In genomic region chr2:23330214-23330613, GRCh38 we compare ENCODE assay signal across 13 cellular contexts. TPM values are rescaled to one million over a fixed set of nuclear protein-coding genes. Genes with fewer than 3 reads are reported as not detected.
A peak's percentile ranks its signal among the peaks of the same experiment; 100 is the strongest.
DNase-seq lines count a peak whose midpoint lies in the region; ATAC-seq, FAIRE-seq and TF ChIP-seq lines count a peak whose summit lies in the region.
"Had no signal": no experiment of that assay in that cellular context is flagged by ENCODE, and none has a peak within 500 bp of the region (broad histone marks: within the 10 kb centered on the region; RNA-seq: fewer than 3 reads in every experiment).

No MANE protein-coding gene starts in this region.

- no peaks in the 10 kb centered on the region for H3K9me3 ChIP-seq in BE2C
- H3K9me3 ChIP-seq: ascending aorta had no signal

- intact Hi-C loops in sciatic nerve (cut with DNase I): no loop called here

- H3K36me3 ChIP-seq in BE2C: no peaks in the 10 kb centered on the region
- H3K36me3 ChIP-seq: ascending aorta had no signal

- H3K4me1 ChIP-seq in BE2C: no peaks in the 10 kb centered on the region
- H3K4me1 ChIP-seq: ascending aorta, parathyroid adenoma had no signal

- TF ChIP-seq CTCF in BE2C (IDR thresholded peaks at IDR 0.05; ENCODE audit: low read depth, low read length) (peak; percentile 44), RWPE1 (conservative IDR thresholded peaks at IDR 0.05; ENCODE audit: low read depth) (no peak)

- no peaks in the 10 kb centered on the region for H3K27me3 ChIP-seq in BE2C
- H3K27me3 ChIP-seq: ascending aorta had no signal

- POLR2A ChIA-PET in RWPE1 (lab: Yijun Ruan, JAX; ENCODE audit: low non-redundant PET): no interaction called here

- FAIRE-seq in H54 (lab: Jason Lieb, UNC): no peak

- no peak for TF ChIP-seq POLR2A in H54 (IDR thresholded peaks at IDR 0.05; ENCODE audit: low read depth, low read length)

- H3K4me3 ChIP-seq in BE2C (ENCODE audit: low read depth, low read length): no peak overlapping the region
- H3K4me3 ChIP-seq: ascending aorta had no signal

- DNase-seq in BE2C (no peak), H54 (ENCODE audit: insufficient read length, low spot score) (peak; percentile 19), RWPE1 (ENCODE audit: low spot score) (peak; percentile 13), iPS-NIHi11 (ENCODE audit: low spot score) (peak; percentile 85), NCI-H187 treated with DMSO at 0.1 percent for 48 hours (lab: John Stamatoyannopoulos, UW) (no peak), sciatic nerve (ENCODE audit: low spot score) (no peak)
- DNase-seq in stimulated activated CD4-positive, alpha-beta T cell treated with anti-CD3 and anti-CD28 coated beads, Interleukin-4, amount 100 ng/mL, for 4 hours: no peak
- DNase-seq: GF-D8 had no signal

- no peak overlapping the region for H3K27ac ChIP-seq in RWPE1
- H3K27ac ChIP-seq: ascending aorta, KMS-11, parathyroid adenoma, VCaP had no signal

- CTCF ChIA-PET in RWPE1 (lab: Yijun Ruan, JAX): interaction anchor here (0.5 kb wide), 1 partner anchor 670 kb away, joined by 3 read pairs; no protein-coding TSS in a partner anchor

- ATAC-seq in GM21381 (IDR thresholded peaks at IDR 0.05; ENCODE audit: unreplicated experiment): no peak
- ATAC-seq in sciatic nerve: no peak

RNA-seq across cellular contexts. Expression of gene KLHL29, which starts 54.8 kb away (rescaled TPM):
- 5.9 TPM for polyA plus RNA-seq in BE2C (2012; ENCODE audit: insufficient read depth, insufficient read length, low read depth)
- total RNA-seq in sciatic nerve: 31.7 TPM

Comparison
In these comparisons a context has a peak if more than half of its experiments do, and no peak if none do; other contexts are left out.
1. DNase-seq: peak in H54 (single experiment), RWPE1 (single experiment) and iPS-NIHi11 (single experiment); none in BE2C (single experiment), NCI-H187 treated with DMSO at 0.1 percent for 48 hours (single experiment), stimulated activated CD4-positive, alpha-beta T cell treated with anti-CD3 and anti-CD28 coated beads, Interleukin-4, amount 100 ng/mL, for 4 hours (0 of 2) and sciatic nerve (single experiment).